17 cellular contexts compared by ENCODE assay signal in the genomic region with DNA sequence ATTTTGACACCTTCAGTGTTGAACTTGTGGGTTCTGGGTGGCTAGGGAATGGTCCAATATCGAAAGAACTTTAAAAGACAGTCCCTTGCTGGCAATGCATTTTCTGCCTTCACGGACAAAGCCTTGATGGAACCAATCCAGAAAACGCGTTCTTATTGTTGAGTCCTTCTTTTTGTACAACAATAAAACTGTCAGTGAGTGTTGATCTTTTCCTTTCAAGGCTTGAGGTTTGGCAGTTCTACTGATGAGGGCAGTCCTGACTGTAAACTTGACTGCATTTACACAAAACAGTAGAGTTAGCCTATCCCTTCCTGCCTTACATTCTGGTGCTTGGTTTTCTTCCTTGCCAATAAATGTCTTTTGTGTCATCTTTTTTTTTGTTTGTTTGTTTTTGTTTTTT. TPM values are rescaled to one million over a fixed set of nuclear protein-coding genes. Genes with fewer than 3 reads are reported as not detected.
DNase-seq lines count a peak whose midpoint lies in the region; ATAC-seq and TF ChIP-seq lines count a peak whose summit lies in the region.
"Had no signal": no experiment of that assay in that cellular context is flagged by ENCODE, and none has a peak within 500 bp of the region (broad histone marks: within the 10 kb centered on the region; RNA-seq: fewer than 3 reads in every experiment).

No MANE protein-coding gene starts in this region.

- H3K4me1 Mint-ChIP-seq in neural crest cell = no peaks in the 10 kb centered on the region
- H3K4me1 Mint-ChIP-seq: CD4-positive, CD25-positive, alpha-beta regulatory T cell had no signal

- H3K9me3 Mint-ChIP-seq in neural crest cell = peaks cover 4% of the 10 kb centered on the region

- TF ChIP-seq CTCF in LNCaP clone FGC (IDR thresholded peaks at IDR 0.05; ENCODE audit: control insufficient read depth, extremely low read depth, insufficient read depth) = no peak
- no peak for TF ChIP-seq CTCF in neural crest cell (conservative IDR thresholded peaks at IDR 0.05)

- no peak overlapping the region for H3K4me3 Mint-ChIP-seq in neural crest cell
- H3K4me3 Mint-ChIP-seq: CD4-positive, CD25-positive, alpha-beta regulatory T cell; IgD-negative memory B cell had no signal

- peaks cover 5% of the 10 kb centered on the region for H3K27me3 Mint-ChIP-seq in neural crest cell (ENCODE audit: low read depth)

- DNase-seq in LNCaP clone FGC (ENCODE audit: low read depth) (peak; percentile 23), neural crest cell (ENCODE audit: low read depth, low spot score) (no peak), NAMALWA (ENCODE audit: low spot score) (no peak), DMS79 treated with DMSO at 0.1 percent for 48 hours (lab: John Stamatoyannopoulos, UW) (no peak)
- DNase-seq: AML-193; Calu3; CD4-positive, CD25-positive, alpha-beta regulatory T cell; DMS 273 treated with DMSO at 0.1 percent for 48 hours; GM23248 had no signal

- no peaks in the 10 kb centered on the region for H3K36me3 Mint-ChIP-seq in neural crest cell (ENCODE audit: low read depth)
- H3K36me3 Mint-ChIP-seq: CD4-positive, CD25-positive, alpha-beta regulatory T cell had no signal

- H3K27ac Mint-ChIP-seq in neural crest cell (ENCODE audit: unreplicated experiment) = peak overlapping the region; percentile 47
- H3K27ac Mint-ChIP-seq: CD4-positive, CD25-positive, alpha-beta regulatory T cell; IgD-negative memory B cell had no signal

- ATAC-seq in esophagus mucosa (peak; percentile 26), HG02973 (IDR thresholded peaks at IDR 0.05; ENCODE audit: unreplicated experiment) (no peak), GM21717 (IDR thresholded peaks at IDR 0.05; ENCODE audit: unreplicated experiment) (no peak)
- ATAC-seq: GM12878 had no signal

- no peak overlapping the region for H3K4me3 ChIP-seq in LNCaP clone FGC (ENCODE audit: low read depth, low read length)
- H3K4me3 ChIP-seq: BLaER1 treated with 17β-estradiol and CSF1 and Interleukin-3, amounts not matched to agents 10 nM and 100 nM; GM12878; GM23248 had no signal

RNA-seq across cellular contexts. Expression of gene UGT1A7, which starts 2.5 kb away (rescaled TPM):
- 13.9 TPM for total RNA-seq in esophagus mucosa
- total RNA-seq in neural crest cell = not detected in 2 replicates
- total RNA-seq: CD4-positive, CD25-positive, alpha-beta regulatory T cell; G401; GM12878; GM23248; HT1080 had no signal

RNA-seq across cellular contexts. Expression of gene UGT1A9, which starts 7.5 kb away (rescaled TPM):
- total RNA-seq in esophagus mucosa (0.08 TPM), neural crest cell (not detected in 2 replicates)
- total RNA-seq: CD4-positive, CD25-positive, alpha-beta regulatory T cell; G401; GM12878; GM23248; HT1080 had no signal

RNA-seq across cellular contexts. Expression of gene UGT1A6, which starts 13.5 kb away (rescaled TPM):
- total RNA-seq in esophagus mucosa (11.2 TPM), neural crest cell (not detected in 2 replicates)
- total RNA-seq: CD4-positive, CD25-positive, alpha-beta regulatory T cell; G401; GM12878; GM23248; HT1080 had no signal

RNA-seq across cellular contexts. Expression of gene UGT1A5, which starts 33.5 kb away (rescaled TPM):
- 0.68 TPM for total RNA-seq in esophagus mucosa
- not detected in 2 replicates for total RNA-seq in neural crest cell
- total RNA-seq: CD4-positive, CD25-positive, alpha-beta regulatory T cell; G401; GM12878; GM23248; HT1080 had no signal

RNA-seq across cellular contexts. Expression of gene UGT1A4, which starts 39.4 kb away (rescaled TPM):
- total RNA-seq in esophagus mucosa (0.80 TPM), neural crest cell (not detected in 2 replicates)
- total RNA-seq: CD4-positive, CD25-positive, alpha-beta regulatory T cell; G401; GM12878; GM23248; HT1080 had no signal

Comparison
In these comparisons a context has a peak if more than half of its experiments do, and no peak if none do; other contexts are left out.
1. RNA of gene UGT1A7, which starts 2.5 kb away (total RNA-seq): 13.9 TPM in esophagus mucosa (single experiment); not detected in neural crest cell; every median in the first group is over 10 times any median in the second.
2. RNA of gene UGT1A6, which starts 13.5 kb away (total RNA-seq): 11.2 TPM in esophagus mucosa (single experiment); not detected in neural crest cell; every median in the first group is over 10 times any median in the second.